In genomic region chr15:31031471-31032064, GRCh38 we compare ENCODE assay signal across 9 cellular contexts. TPM values are rescaled to one million over a fixed set of nuclear protein-coding genes. Genes with fewer than 3 reads are reported as not detected.
DNase-seq lines count a peak whose midpoint lies in the region; ATAC-seq and TF ChIP-seq lines count a peak whose summit lies in the region.
"Had no signal": no experiment of that assay in that cellular context is flagged by ENCODE, and none has a peak within 500 bp of the region (broad histone marks: within the 10 kb centered on the region; RNA-seq: fewer than 3 reads in every experiment).

No MANE protein-coding gene starts in this region.

- no peak overlapping the region for H3K27ac Mint-ChIP-seq in activated naive CD4-positive, alpha-beta T cell treated with anti-CD3 and anti-CD28 coated beads, Interleukin-2, amount 10 ng/mL, durations not matched to agents 7 days and 5 days

- whole genome bisulfite sequencing in body of pancreas, 2 donors = 75 to 85% methylated on average over 3 of the region's 3 CpGs

- H3K4me3 Mint-ChIP-seq in activated naive CD4-positive, alpha-beta T cell treated with anti-CD3 and anti-CD28 coated beads, Interleukin-2, amount 10 ng/mL, durations not matched to agents 7 days and 5 days = no peak overlapping the region

- peaks cover 5% of the 10 kb centered on the region for H3K4me1 Mint-ChIP-seq in activated naive CD4-positive, alpha-beta T cell treated with anti-CD3 and anti-CD28 coated beads, Interleukin-2, amount 10 ng/mL, durations not matched to agents 7 days and 5 days

- H3K4me1 ChIP-seq in body of pancreas = no peaks in the 10 kb centered on the region

- H3K27me3 Mint-ChIP-seq in activated naive CD4-positive, alpha-beta T cell treated with anti-CD3 and anti-CD28 coated beads, Interleukin-2, amount 10 ng/mL, durations not matched to agents 7 days and 5 days = peaks cover 23% of the 10 kb centered on the region

- peak; percentile 66 for ATAC-seq in GM19324 (IDR thresholded peaks at IDR 0.05; ENCODE audit: low FRiP score, unreplicated experiment)
- ATAC-seq in HG03066 (IDR thresholded peaks at IDR 0.05; ENCODE audit: low read depth, unreplicated experiment) = peak; percentile 66
- ATAC-seq in body of pancreas = no peak

- TF ChIP-seq POLR2A in body of pancreas (IDR thresholded peaks at IDR 0.05) = no peak

- DNase-seq in AG10803 (ENCODE audit: low read depth) (peak; percentile 57), choroid plexus epithelial cell (ENCODE audit: low read depth) (peak; percentile 67), NCI-H1092 treated with DMSO at 0.1 percent for 48 hours (lab: John Stamatoyannopoulos, UW) (no peak), body of pancreas (no peak)
- DNase-seq in effector CD8-positive, alpha-beta T cell (lab: John Stamatoyannopoulos, UW) = no peak
- DNase-seq in activated naive CD4-positive, alpha-beta T cell treated with anti-CD3 and anti-CD28 coated beads, Interleukin-2, amount 10 ng/mL, durations not matched to agents 7 days and 5 days = no peak
- DNase-seq: activated CD4-positive, alpha-beta T cell treated with anti-CD3 and anti-CD28 coated beads for 1 hour had no signal

- intact Hi-C loops in body of pancreas (cut with DNase I) = no loop called here

- no peak for TF ChIP-seq CTCF in AG10803 (conservative IDR thresholded peaks at IDR 0.05; ENCODE audit: low read length)
- TF ChIP-seq CTCF in choroid plexus epithelial cell (conservative IDR thresholded peaks at IDR 0.05; ENCODE audit: low read depth, low read length) = no peak
- TF ChIP-seq CTCF in body of pancreas (IDR thresholded peaks at IDR 0.05) = no peak

- no peaks in the 10 kb centered on the region for H3K9me3 Mint-ChIP-seq in activated naive CD4-positive, alpha-beta T cell treated with anti-CD3 and anti-CD28 coated beads, Interleukin-2, amount 10 ng/mL, durations not matched to agents 7 days and 5 days

- no peaks in the 10 kb centered on the region for H3K36me3 Mint-ChIP-seq in activated naive CD4-positive, alpha-beta T cell treated with anti-CD3 and anti-CD28 coated beads, Interleukin-2, amount 10 ng/mL, durations not matched to agents 7 days and 5 days

- CTCF ChIA-PET in activated naive CD4-positive, alpha-beta T cell treated with anti-CD3 and anti-CD28 coated beads, Interleukin-2, amount 10 ng/mL, durations not matched to agents 7 days and 5 days (lab: Charles Lee) = no interaction called here

- no peaks in the 10 kb centered on the region for H3K9me3 ChIP-seq in body of pancreas

- no peak overlapping the region for H3K27ac ChIP-seq in body of pancreas

- H3K36me3 ChIP-seq in body of pancreas (replicated peaks in 1 of 2; ENCODE audit: insufficient read depth in 1 of 2, low read depth in 2 of 2) = no peaks in the 10 kb centered on the region

- no peaks in the 10 kb centered on the region for H3K27me3 ChIP-seq in body of pancreas

- H3K4me3 ChIP-seq in AG10803 (ENCODE audit: low read length) (no peak overlapping the region), choroid plexus epithelial cell (ENCODE audit: low read depth, low read length) (no peak overlapping the region), body of pancreas (no peak overlapping the region)

RNA-seq across cellular contexts. Expression of gene MTMR10, which starts 40.1 kb away (rescaled TPM):
- 10 to 100 TPM; 14.5 to 22.3 TPM for total RNA-seq in body of pancreas

Comparison
In these comparisons a context has a peak if more than half of its experiments do, and no peak if none do; other contexts are left out.
1. DNase-seq: peak in AG10803 (single experiment) and choroid plexus epithelial cell (single experiment); none in NCI-H1092 treated with DMSO at 0.1 percent for 48 hours (single experiment), effector CD8-positive, alpha-beta T cell (single experiment), activated naive CD4-positive, alpha-beta T cell treated with anti-CD3 and anti-CD28 coated beads, Interleukin-2, amount 10 ng/mL, durations not matched to agents 7 days and 5 days (single experiment) and body of pancreas (0 of 4).